ENCODE assay signal across 8 cellular contexts in the genomic region with DNA sequence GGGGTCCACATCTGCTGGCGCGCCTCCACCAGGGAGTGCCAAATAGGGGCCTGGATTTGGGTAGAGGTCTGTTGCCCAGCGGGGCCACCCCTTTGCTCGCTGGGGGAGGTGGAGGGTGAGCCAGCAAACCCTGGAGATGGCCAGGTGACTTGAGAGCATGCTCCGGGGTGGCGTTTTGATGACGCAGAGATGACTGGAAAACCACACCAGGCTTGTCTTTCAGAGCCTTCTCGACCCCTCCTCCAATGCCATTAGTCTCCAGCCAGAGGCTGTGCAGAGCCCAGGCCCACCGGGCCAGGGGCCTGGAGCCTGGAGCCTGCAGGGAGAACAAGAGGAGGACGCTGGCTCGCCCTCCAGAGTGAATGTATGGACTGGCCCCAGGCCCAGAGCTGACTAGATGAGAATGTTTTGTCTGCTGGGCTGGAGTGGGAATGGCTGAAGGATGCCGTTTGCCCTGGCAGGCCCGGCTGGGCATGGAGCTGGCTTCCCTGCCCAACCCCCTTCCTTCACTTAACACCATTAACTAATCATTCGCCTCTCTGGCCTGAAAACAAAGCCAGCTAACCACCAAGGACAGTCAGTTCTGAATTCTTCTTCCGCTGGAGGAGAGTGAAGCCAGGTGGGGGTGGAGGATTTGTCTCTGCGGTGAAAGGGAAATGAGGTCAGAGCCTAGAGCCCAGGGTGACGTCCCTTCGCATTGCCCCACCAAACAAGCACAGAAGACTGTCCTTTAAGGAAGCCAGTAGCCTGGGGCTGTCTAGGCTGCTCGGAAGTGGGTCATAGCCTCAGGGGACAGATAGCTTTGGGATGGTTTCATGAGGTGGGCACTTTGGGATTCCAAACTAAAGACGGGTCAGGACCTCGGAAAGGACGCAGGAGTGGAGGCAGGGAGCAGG. TPM values are rescaled to one million over a fixed set of nuclear protein-coding genes. Genes with fewer than 3 reads are reported as not detected.
DNase-seq lines count a peak whose midpoint lies in the region; ATAC-seq lines count a peak whose summit lies in the region.

No MANE protein-coding gene starts in this region.

- no peaks in the 10 kb centered on the region for H3K9me3 Mint-ChIP-seq in activated naive CD4-positive, alpha-beta T cell treated with anti-CD3 and anti-CD28 coated beads for 36 hours
- H3K9me3 Mint-ChIP-seq in T-cell: no peaks in the 10 kb centered on the region

- H3K4me1 Mint-ChIP-seq in activated naive CD4-positive, alpha-beta T cell treated with anti-CD3 and anti-CD28 coated beads for 36 hours (ENCODE audit: low read depth): peaks cover 27% of the 10 kb centered on the region
- H3K4me1 Mint-ChIP-seq in T-cell: peaks cover 32 to 53% (median 33%) of the 10 kb centered on the region in 3 donors

- CTCF ChIA-PET in activated naive CD4-positive, alpha-beta T cell treated with anti-CD3 and anti-CD28 coated beads for 36 hours (lab: Charles Lee): interaction anchor here (0.7 to 1.6 kb wide), 4 partner anchors 20 to 195 kb away, joined by 3 to 5 read pairs (median 4); a partner anchor contains a TSS
- CTCF ChIA-PET in T-cell (lab: Charles Lee): interaction anchor here (0.6 to 1.0 kb wide), 2 partner anchors 10 kb away, joined by 3 to 8 read pairs; no protein-coding TSS in a partner anchor

- H3K27me3 Mint-ChIP-seq in activated naive CD4-positive, alpha-beta T cell treated with anti-CD3 and anti-CD28 coated beads for 36 hours (ENCODE audit: low read depth): peaks cover 22% of the 10 kb centered on the region
- peaks cover 5 to 28% of the 10 kb centered on the region in 2 donors for H3K27me3 Mint-ChIP-seq in T-cell

- ATAC-seq in T-cell (replicated peaks in 1 of 4): peak in 1 of 4 experiments; percentile 13
- ATAC-seq in HG03520 (IDR thresholded peaks at IDR 0.05; ENCODE audit: unreplicated experiment): no peak

- H3K4me3 Mint-ChIP-seq in activated naive CD4-positive, alpha-beta T cell treated with anti-CD3 and anti-CD28 coated beads for 36 hours: peak overlapping the region; percentile 1
- H3K4me3 Mint-ChIP-seq in T-cell: peak overlapping the region in 2 of 3 donors; percentile 2 to 70

- intact Hi-C loops in activated naive CD4-positive, alpha-beta T cell treated with anti-CD3 and anti-CD28 coated beads for 36 hours (cut with micrococcal nuclease): no loop called here

- no peaks in the 10 kb centered on the region for H3K36me3 Mint-ChIP-seq in activated naive CD4-positive, alpha-beta T cell treated with anti-CD3 and anti-CD28 coated beads for 36 hours (ENCODE audit: low read depth)
- H3K36me3 Mint-ChIP-seq in T-cell: no peaks in the 10 kb centered on the region

- no peak for DNase-seq in activated naive CD4-positive, alpha-beta T cell treated with anti-CD3 and anti-CD28 coated beads for 36 hours
- DNase-seq in activated naive CD4-positive, alpha-beta T cell treated with anti-CD3 and anti-CD28 coated beads, Interleukin-2, amount 50 U/mL, for 16 hours: no peak
- DNase-seq in T-cell: peak in 9 of 34 experiments; percentile 25 to 48 (median 34)
- DNase-seq in fibroblast of peridontal ligament (ENCODE audit: extremely low read depth): peak; percentile 56
- DNase-seq in retina: peak; percentile 76
- no peak for DNase-seq in NCI-H774 (lab: John Stamatoyannopoulos, UW)
- no peak for DNase-seq in effector CD4-positive, alpha-beta T cell

- no peak overlapping the region for H3K27ac Mint-ChIP-seq in activated naive CD4-positive, alpha-beta T cell treated with anti-CD3 and anti-CD28 coated beads for 36 hours
- peak overlapping the region; percentile 4 to 44 for H3K27ac Mint-ChIP-seq in T-cell

- POLR2A ChIA-PET in T-cell (lab: Charles Lee): no interaction called here

RNA-seq across cellular contexts. Expression of a gene that starts 1.6 kb away (rescaled TPM):
- 1 to 10 TPM; 8.0 to 8.4 TPM for total RNA-seq in activated naive CD4-positive, alpha-beta T cell treated with anti-CD3 and anti-CD28 coated beads for 36 hours
- total RNA-seq in T-cell: 10 to 100 TPM in 1 of 5 donors, 1 to 10 TPM in 1, under 1 TPM in 3; 0.50 to 10.2 (median 0.76) TPM

RNA-seq across cellular contexts. Expression of a gene that starts 15.8 kb away (rescaled TPM):
- 10 to 100 TPM; 46.1 to 47.0 TPM for total RNA-seq in activated naive CD4-positive, alpha-beta T cell treated with anti-CD3 and anti-CD28 coated beads for 36 hours
- 10 to 100 TPM; 18.4 to 21.4 (median 20.3) TPM for total RNA-seq in T-cell

RNA-seq across cellular contexts. Expression of a gene that starts 22.2 kb away (rescaled TPM):
- total RNA-seq in activated naive CD4-positive, alpha-beta T cell treated with anti-CD3 and anti-CD28 coated beads for 36 hours: not detected
- not detected for total RNA-seq in T-cell

RNA-seq across cellular contexts. Expression of a gene that starts 28.0 kb away (rescaled TPM):
- not detected for total RNA-seq in activated naive CD4-positive, alpha-beta T cell treated with anti-CD3 and anti-CD28 coated beads for 36 hours
- total RNA-seq in T-cell: not detected

Comparison
In these comparisons a context has a peak if more than half of its experiments do, and no peak if none do; other contexts are left out.
1. DNase-seq: peak in fibroblast of peridontal ligament (single experiment) and retina (single experiment); none in activated naive CD4-positive, alpha-beta T cell treated with anti-CD3 and anti-CD28 coated beads for 36 hours (single experiment), activated naive CD4-positive, alpha-beta T cell treated with anti-CD3 and anti-CD28 coated beads, Interleukin-2, amount 50 U/mL, for 16 hours (single experiment), NCI-H774 (single experiment) and effector CD4-positive, alpha-beta T cell (single experiment).